Comparison of ENCODE assay signal across 1 cellular context in the genomic region with DNA sequence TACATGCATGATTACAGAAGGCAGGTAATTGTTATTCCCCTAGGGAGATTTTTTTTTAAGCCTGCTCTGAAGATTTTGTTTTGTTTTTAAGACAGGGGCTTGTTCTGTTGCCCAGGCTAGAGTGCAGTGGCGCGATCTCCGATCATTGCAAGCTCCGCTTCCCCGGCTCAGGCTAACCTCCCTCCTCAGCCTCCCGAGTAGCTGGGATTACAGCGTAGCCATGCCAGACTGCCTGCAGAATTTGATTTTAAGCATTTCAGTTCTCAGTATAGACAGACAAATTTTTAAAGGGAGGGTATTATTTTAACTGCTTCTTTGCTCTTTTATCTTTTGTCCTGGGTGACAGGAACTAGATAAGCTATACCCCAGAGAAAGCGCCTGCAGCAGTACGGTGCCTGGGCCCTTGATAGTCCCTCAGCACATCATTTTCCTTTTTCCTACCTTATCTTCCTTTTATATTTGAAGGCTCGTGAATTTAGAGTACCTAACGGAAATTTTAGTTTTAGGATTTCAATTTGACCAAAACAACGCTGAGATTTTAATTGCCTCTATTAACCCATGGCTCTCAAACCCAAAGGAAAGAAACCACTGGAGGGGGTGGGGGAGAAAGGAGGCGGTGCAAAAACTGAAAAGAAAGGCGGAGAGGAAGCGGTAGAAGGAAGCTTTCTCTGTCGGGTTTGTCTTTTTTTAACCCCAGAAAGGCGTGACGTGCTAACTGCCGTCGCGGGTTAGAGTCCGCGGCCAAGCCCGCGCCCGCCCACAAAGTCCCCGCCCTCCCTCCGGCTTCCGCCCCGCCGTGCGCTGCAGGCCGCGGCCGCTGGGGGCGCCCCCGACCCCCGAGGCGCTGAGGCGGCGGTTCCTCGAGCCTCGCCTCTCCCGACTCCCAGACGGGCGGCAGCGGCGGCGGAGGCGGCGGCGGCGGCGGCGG.
TF ChIP-seq lines count a peak whose summit lies in the region.

A gene (plus strand): TSS at position 886 of the 928 bp plus-strand sequence. CDS start 329 bp downstream, outside the sequence.

TF ChIP-seq in K562, 482 proteins besides CTCF, POLR2A, EP300 and RAD21 (continued from another document and continues in another):
- TF ChIP-seq NFE2L1 (tag; IDR thresholded peaks at IDR 0.05; ENCODE audit: borderline replicate concordance, low read depth) (no peak), NFE2 (IDR thresholded peaks at IDR 0.05; ENCODE audit: low read depth) (0 out of 2 replicates have a peak, but pooled peaks have one; percentile 3), SREBF1 (IDR thresholded peaks at IDR 0.05; ENCODE audit: borderline replicate concordance, low read depth, low read length) (no peak), CREB1 (IDR thresholded peaks at IDR 0.05) (peak; percentile 93), CREB1 (CRISPR knock-in tag; IDR thresholded peaks at IDR 0.05) (peak; percentile 80), CC2D1A (IDR thresholded peaks at IDR 0.05) (peak; percentile 45; the same call in 1 of the 2 replicates), SLC30A9 (CRISPR knock-in tag; IDR thresholded peaks at IDR 0.05) (no peak), FUS (optimal IDR thresholded peaks at IDR 0.05; ENCODE audit: low read depth, low read length) (peak; percentile 26), ZNF124 (CRISPR knock-in tag; IDR thresholded peaks at IDR 0.05) (no peak), NUFIP1 (IDR thresholded peaks at IDR 0.05; ENCODE audit: partially characterized antibody) (no peak), CHCHD3 (CRISPR knock-in tag; IDR thresholded peaks at IDR 0.05) (no peak), GABPB2 (CRISPR knock-in tag; conservative IDR thresholded peaks at IDR 0.05) (no peak), MCM7 (IDR thresholded peaks at IDR 0.05) (no peak), MXI1 (IDR thresholded peaks at IDR 0.05; ENCODE audit: low read depth, low read length) (0 out of 2 replicates have a peak, but pooled peaks have one; percentile 47), ZNF197 (CRISPR knock-in tag; IDR thresholded peaks at IDR 0.05; ENCODE audit: low read depth) (peak; percentile 44; the same call in 1 of the 2 replicates), ZC3H4 (CRISPR knock-in tag; IDR thresholded peaks at IDR 0.05; ENCODE audit: borderline replicate concordance) (no peak), BRD9 (IDR thresholded peaks at IDR 0.05; ENCODE audit: low read depth, partially characterized antibody) (peak; percentile 86), CBFB (CRISPR knock-in tag; IDR thresholded peaks at IDR 0.05) (no peak), ZZZ3 (IDR thresholded peaks at IDR 0.05) (no peak), ZNF431 (CRISPR knock-in tag; IDR thresholded peaks at IDR 0.05) (no peak), ZC3H8 (IDR thresholded peaks at IDR 0.05) (no peak), SNRNP70 (optimal IDR thresholded peaks at IDR 0.05; ENCODE audit: low read depth, low read length) (no peak), SMAD3 (CRISPR knock-in tag; conservative IDR thresholded peaks at IDR 0.05) (no peak; the same call in 1 of the 2 replicates), ZNF408 (CRISPR knock-in tag; IDR thresholded peaks at IDR 0.05; ENCODE audit: low read depth) (no peak), ZFP1 (CRISPR knock-in tag; IDR thresholded peaks at IDR 0.05) (no peak), HMG20B (CRISPR knock-in tag; IDR thresholded peaks at IDR 0.05) (no peak), FOS (IDR thresholded peaks at IDR 0.05; ENCODE audit: extremely low read depth, insufficient read length) (no peak), ZNF551 (CRISPR knock-in tag; IDR thresholded peaks at IDR 0.05) (0 out of 2 replicates have a peak, but pooled peaks have one; percentile 43), CBX1 (IDR thresholded peaks at IDR 0.05; ENCODE audit: low read depth) (peak; percentile 89), HOXB6 (CRISPR knock-in tag; IDR thresholded peaks at IDR 0.05; ENCODE audit: borderline replicate concordance) (no peak), ZNF165 (CRISPR knock-in tag; IDR thresholded peaks at IDR 0.05; ENCODE audit: borderline replicate concordance) (no peak), PCBP1 (IDR thresholded peaks at IDR 0.05; ENCODE audit: low read depth, low read length, poor library complexity, severe bottlenecking) (no peak), TEAD4 (IDR thresholded peaks at IDR 0.05; ENCODE audit: low read length) (peak; percentile 54), TEAD4 (CRISPR knock-in tag; IDR thresholded peaks at IDR 0.05; ENCODE audit: borderline replicate concordance) (no peak), LEF1 (IDR thresholded peaks at IDR 0.05) (peak; percentile 80), BHLHE40 (IDR thresholded peaks at IDR 0.05; ENCODE audit: low read length) (no peak), SMARCB1 (IDR thresholded peaks at IDR 0.05; ENCODE audit: insufficient read length, low read depth) (no peak), SIN3B (IDR thresholded peaks at IDR 0.05; ENCODE audit: low read depth) (0 out of 2 replicates have a peak, but pooled peaks have one; percentile 63)
- TF ChIP-seq, protein P1, sequence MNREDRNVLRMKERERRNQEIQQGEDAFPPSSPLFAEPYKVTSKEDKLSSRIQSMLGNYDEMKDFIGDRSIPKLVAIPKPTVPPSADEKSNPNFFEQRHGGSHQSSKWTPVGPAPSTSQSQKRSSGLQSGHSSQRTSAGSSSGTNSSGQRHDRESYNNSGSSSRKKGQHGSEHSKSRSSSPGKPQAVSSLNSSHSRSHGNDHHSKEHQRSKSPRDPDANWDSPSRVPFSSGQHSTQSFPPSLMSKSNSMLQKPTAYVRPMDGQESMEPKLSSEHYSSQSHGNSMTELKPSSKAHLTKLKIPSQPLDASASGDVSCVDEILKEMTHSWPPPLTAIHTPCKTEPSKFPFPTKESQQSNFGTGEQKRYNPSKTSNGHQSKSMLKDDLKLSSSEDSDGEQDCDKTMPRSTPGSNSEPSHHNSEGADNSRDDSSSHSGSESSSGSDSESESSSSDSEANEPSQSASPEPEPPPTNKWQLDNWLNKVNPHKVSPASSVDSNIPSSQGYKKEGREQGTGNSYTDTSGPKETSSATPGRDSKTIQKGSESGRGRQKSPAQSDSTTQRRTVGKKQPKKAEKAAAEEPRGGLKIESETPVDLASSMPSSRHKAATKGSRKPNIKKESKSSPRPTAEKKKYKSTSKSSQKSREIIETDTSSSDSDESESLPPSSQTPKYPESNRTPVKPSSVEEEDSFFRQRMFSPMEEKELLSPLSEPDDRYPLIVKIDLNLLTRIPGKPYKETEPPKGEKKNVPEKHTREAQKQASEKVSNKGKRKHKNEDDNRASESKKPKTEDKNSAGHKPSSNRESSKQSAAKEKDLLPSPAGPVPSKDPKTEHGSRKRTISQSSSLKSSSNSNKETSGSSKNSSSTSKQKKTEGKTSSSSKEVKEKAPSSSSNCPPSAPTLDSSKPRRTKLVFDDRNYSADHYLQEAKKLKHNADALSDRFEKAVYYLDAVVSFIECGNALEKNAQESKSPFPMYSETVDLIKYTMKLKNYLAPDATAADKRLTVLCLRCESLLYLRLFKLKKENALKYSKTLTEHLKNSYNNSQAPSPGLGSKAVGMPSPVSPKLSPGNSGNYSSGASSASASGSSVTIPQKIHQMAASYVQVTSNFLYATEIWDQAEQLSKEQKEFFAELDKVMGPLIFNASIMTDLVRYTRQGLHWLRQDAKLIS (CRISPR knock-in tag; IDR thresholded peaks at IDR 0.05), result no peak
- TF ChIP-seq, protein P2, sequence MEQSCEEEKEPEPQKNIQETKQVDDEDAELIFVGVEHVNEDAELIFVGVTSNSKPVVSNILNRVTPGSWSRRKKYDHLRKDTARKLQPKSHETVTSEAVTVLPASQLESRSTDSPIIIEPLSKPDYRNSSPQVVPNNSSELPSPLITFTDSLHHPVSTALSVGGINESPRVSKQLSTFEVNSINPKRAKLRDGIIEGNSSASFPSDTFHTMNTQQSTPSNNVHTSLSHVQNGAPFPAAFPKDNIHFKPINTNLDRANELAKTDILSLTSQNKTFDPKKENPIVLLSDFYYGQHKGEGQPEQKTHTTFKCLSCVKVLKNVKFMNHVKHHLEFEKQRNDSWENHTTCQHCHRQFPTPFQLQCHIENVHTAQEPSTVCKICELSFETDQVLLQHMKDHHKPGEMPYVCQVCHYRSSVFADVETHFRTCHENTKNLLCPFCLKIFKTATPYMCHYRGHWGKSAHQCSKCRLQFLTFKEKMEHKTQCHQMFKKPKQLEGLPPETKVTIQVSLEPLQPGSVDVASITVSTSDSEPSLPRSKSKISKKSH (CRISPR knock-in tag; IDR thresholded peaks at IDR 0.05), result no peak
- TF ChIP-seq, protein P3, sequence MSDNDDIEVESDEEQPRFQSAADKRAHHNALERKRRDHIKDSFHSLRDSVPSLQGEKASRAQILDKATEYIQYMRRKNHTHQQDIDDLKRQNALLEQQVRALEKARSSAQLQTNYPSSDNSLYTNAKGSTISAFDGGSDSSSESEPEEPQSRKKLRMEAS (CRISPR knock-in tag; IDR thresholded peaks at IDR 0.05), result peak; percentile 36
- TF ChIP-seq, protein P4, sequence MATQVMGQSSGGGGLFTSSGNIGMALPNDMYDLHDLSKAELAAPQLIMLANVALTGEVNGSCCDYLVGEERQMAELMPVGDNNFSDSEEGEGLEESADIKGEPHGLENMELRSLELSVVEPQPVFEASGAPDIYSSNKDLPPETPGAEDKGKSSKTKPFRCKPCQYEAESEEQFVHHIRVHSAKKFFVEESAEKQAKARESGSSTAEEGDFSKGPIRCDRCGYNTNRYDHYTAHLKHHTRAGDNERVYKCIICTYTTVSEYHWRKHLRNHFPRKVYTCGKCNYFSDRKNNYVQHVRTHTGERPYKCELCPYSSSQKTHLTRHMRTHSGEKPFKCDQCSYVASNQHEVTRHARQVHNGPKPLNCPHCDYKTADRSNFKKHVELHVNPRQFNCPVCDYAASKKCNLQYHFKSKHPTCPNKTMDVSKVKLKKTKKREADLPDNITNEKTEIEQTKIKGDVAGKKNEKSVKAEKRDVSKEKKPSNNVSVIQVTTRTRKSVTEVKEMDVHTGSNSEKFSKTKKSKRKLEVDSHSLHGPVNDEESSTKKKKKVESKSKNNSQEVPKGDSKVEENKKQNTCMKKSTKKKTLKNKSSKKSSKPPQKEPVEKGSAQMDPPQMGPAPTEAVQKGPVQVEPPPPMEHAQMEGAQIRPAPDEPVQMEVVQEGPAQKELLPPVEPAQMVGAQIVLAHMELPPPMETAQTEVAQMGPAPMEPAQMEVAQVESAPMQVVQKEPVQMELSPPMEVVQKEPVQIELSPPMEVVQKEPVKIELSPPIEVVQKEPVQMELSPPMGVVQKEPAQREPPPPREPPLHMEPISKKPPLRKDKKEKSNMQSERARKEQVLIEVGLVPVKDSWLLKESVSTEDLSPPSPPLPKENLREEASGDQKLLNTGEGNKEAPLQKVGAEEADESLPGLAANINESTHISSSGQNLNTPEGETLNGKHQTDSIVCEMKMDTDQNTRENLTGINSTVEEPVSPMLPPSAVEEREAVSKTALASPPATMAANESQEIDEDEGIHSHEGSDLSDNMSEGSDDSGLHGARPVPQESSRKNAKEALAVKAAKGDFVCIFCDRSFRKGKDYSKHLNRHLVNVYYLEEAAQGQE (CRISPR knock-in tag; IDR thresholded peaks at IDR 0.05; ENCODE audit: low read depth), result peak; percentile 40; the same call in 1 of the 2 replicates
- TF ChIP-seq, protein P5, sequence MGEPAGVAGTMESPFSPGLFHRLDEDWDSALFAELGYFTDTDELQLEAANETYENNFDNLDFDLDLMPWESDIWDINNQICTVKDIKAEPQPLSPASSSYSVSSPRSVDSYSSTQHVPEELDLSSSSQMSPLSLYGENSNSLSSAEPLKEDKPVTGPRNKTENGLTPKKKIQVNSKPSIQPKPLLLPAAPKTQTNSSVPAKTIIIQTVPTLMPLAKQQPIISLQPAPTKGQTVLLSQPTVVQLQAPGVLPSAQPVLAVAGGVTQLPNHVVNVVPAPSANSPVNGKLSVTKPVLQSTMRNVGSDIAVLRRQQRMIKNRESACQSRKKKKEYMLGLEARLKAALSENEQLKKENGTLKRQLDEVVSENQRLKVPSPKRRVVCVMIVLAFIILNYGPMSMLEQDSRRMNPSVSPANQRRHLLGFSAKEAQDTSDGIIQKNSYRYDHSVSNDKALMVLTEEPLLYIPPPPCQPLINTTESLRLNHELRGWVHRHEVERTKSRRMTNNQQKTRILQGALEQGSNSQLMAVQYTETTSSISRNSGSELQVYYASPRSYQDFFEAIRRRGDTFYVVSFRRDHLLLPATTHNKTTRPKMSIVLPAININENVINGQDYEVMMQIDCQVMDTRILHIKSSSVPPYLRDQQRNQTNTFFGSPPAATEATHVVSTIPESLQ (CRISPR knock-in tag; IDR thresholded peaks at IDR 0.05), result no peak
- TF ChIP-seq, protein P6, sequence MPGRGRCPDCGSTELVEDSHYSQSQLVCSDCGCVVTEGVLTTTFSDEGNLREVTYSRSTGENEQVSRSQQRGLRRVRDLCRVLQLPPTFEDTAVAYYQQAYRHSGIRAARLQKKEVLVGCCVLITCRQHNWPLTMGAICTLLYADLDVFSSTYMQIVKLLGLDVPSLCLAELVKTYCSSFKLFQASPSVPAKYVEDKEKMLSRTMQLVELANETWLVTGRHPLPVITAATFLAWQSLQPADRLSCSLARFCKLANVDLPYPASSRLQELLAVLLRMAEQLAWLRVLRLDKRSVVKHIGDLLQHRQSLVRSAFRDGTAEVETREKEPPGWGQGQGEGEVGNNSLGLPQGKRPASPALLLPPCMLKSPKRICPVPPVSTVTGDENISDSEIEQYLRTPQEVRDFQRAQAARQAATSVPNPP (IDR thresholded peaks at IDR 0.05; ENCODE audit: borderline replicate concordance, insufficient read depth, insufficient read length), result no peak
- TF ChIP-seq, protein P7, sequence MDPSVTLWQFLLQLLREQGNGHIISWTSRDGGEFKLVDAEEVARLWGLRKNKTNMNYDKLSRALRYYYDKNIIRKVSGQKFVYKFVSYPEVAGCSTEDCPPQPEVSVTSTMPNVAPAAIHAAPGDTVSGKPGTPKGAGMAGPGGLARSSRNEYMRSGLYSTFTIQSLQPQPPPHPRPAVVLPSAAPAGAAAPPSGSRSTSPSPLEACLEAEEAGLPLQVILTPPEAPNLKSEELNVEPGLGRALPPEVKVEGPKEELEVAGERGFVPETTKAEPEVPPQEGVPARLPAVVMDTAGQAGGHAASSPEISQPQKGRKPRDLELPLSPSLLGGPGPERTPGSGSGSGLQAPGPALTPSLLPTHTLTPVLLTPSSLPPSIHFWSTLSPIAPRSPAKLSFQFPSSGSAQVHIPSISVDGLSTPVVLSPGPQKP (CRISPR knock-in tag; IDR thresholded peaks at IDR 0.05), result no peak
- TF ChIP-seq, protein P8, sequence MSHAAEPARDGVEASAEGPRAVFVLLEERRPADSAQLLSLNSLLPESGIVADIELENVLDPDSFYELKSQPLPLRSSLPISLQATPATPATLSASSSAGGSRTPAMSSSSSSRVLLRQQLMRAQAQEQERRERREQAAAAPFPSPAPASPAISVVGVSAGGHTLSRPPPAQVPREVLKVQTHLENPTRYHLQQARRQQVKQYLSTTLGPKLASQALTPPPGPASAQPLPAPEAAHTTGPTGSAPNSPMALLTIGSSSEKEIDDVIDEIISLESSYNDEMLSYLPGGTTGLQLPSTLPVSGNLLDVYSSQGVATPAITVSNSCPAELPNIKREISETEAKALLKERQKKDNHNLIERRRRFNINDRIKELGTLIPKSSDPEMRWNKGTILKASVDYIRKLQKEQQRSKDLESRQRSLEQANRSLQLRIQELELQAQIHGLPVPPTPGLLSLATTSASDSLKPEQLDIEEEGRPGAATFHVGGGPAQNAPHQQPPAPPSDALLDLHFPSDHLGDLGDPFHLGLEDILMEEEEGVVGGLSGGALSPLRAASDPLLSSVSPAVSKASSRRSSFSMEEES (CRISPR knock-in tag; IDR thresholded peaks at IDR 0.05), result no peak
- TF ChIP-seq, protein P9, sequence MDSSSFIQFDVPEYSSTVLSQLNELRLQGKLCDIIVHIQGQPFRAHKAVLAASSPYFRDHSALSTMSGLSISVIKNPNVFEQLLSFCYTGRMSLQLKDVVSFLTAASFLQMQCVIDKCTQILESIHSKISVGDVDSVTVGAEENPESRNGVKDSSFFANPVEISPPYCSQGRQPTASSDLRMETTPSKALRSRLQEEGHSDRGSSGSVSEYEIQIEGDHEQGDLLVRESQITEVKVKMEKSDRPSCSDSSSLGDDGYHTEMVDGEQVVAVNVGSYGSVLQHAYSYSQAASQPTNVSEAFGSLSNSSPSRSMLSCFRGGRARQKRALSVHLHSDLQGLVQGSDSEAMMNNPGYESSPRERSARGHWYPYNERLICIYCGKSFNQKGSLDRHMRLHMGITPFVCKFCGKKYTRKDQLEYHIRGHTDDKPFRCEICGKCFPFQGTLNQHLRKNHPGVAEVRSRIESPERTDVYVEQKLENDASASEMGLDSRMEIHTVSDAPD (CRISPR knock-in tag; IDR thresholded peaks at IDR 0.05), result no peak
